9 cellular contexts compared by ENCODE assay signal in genomic region chr17:69523252-69523861, GRCh38.
DNase-seq lines count a peak whose midpoint lies in the region; ATAC-seq and TF ChIP-seq lines count a peak whose summit lies in the region.
"Had no signal": no experiment of that assay in that cellular context is flagged by ENCODE, and none has a peak within 500 bp of the region (broad histone marks: within the 10 kb centered on the region; RNA-seq: fewer than 3 reads in every experiment).

No MANE protein-coding gene starts in this region.

- H3K4me3 ChIP-seq in RWPE2 (ENCODE audit: severe bottlenecking) (no peak overlapping the region), neural progenitor cell (no peak overlapping the region)

- no peaks in the 10 kb centered on the region for H3K9me3 ChIP-seq in RWPE2 (ENCODE audit: severe bottlenecking)
- H3K9me3 ChIP-seq in neural progenitor cell (ENCODE audit: low read depth) = no peaks in the 10 kb centered on the region

- H3K4me1 ChIP-seq in RWPE2 (ENCODE audit: insufficient read depth, poor library complexity, severe bottlenecking) (no peaks in the 10 kb centered on the region), neural progenitor cell (no peaks in the 10 kb centered on the region)

- H3K4me2 ChIP-seq in neural progenitor cell = no peak overlapping the region

- H3K79me2 ChIP-seq in neural progenitor cell (ENCODE audit: low read depth) = no peaks in the 10 kb centered on the region

- H3K4me3 Mint-ChIP-seq in neural progenitor cell = no peak overlapping the region
- H3K4me3 Mint-ChIP-seq: CD4-positive, CD25-positive, alpha-beta regulatory T cell had no signal

- no peak overlapping the region for H2AFZ ChIP-seq in neural progenitor cell (replicated peaks)

- H3K27ac ChIP-seq in RWPE2 (ENCODE audit: poor library complexity, severe bottlenecking) (no peak overlapping the region), neural progenitor cell (no peak overlapping the region)

- TF ChIP-seq CTCF in LNCAP (IDR thresholded peaks at IDR 0.05) (peak; percentile 67), RWPE2 (IDR thresholded peaks at IDR 0.05; ENCODE audit: poor library complexity, severe bottlenecking) (peak; percentile 80), neural progenitor cell (IDR thresholded peaks at IDR 0.05) (peak; percentile 71)

- no peaks in the 10 kb centered on the region for H3K27me3 Mint-ChIP-seq in neural progenitor cell (ENCODE audit: insufficient read depth, low read depth)
- H3K27me3 Mint-ChIP-seq: CD4-positive, CD25-positive, alpha-beta regulatory T cell had no signal

- H3K36me3 ChIP-seq in RWPE2 (ENCODE audit: low read depth) (no peaks in the 10 kb centered on the region), neural progenitor cell (peaks cover 33% of the 10 kb centered on the region)

- DNase-seq in NCI-H524 (lab: John Stamatoyannopoulos, UW) (peak; percentile 57 to 69), NCI-H524 treated with DMSO at 0.1 percent for 48 hours (lab: John Stamatoyannopoulos, UW) (no peak), RWPE2 (ENCODE audit: low spot score) (no peak), fibroblast of peridontal ligament (ENCODE audit: extremely low read depth) (peak; percentile 80), neural progenitor cell (ENCODE audit: low spot score) (peak; percentile 58)

- peaks cover 3% of the 10 kb centered on the region for H4K20me1 ChIP-seq in neural progenitor cell (ENCODE audit: low read depth)

- peaks cover 62% of the 10 kb centered on the region for H3K36me3 Mint-ChIP-seq in neural progenitor cell

- H3K27me3 ChIP-seq in RWPE2 (ENCODE audit: insufficient read depth, poor library complexity, severe bottlenecking) (no peaks in the 10 kb centered on the region), neural progenitor cell (no peaks in the 10 kb centered on the region)

- no peaks in the 10 kb centered on the region for H3F3A ChIP-seq in neural progenitor cell (ENCODE audit: low read depth)

- H3K9me3 Mint-ChIP-seq in neural progenitor cell = no peaks in the 10 kb centered on the region
- H3K9me3 Mint-ChIP-seq: CD4-positive, CD25-positive, alpha-beta regulatory T cell had no signal

- H3K27ac Mint-ChIP-seq in neural progenitor cell = no peak overlapping the region

- H3K4me1 Mint-ChIP-seq in neural progenitor cell = no peaks in the 10 kb centered on the region

- ATAC-seq in GM21723 (IDR thresholded peaks at IDR 0.05; ENCODE audit: unreplicated experiment) = peak; percentile 70
- ATAC-seq in RWPE2 (ENCODE audit: low read depth) = peak; percentile 58; the same call in 1 of the 3 replicates
- ATAC-seq in HG03108 (IDR thresholded peaks at IDR 0.05; ENCODE audit: unreplicated experiment) = no peak

- H3K9ac ChIP-seq in neural progenitor cell = no peak overlapping the region

Comparison
In these comparisons a context has a peak if more than half of its experiments do, and no peak if none do; other contexts are left out.
1. DNase-seq: peak in NCI-H524 (2 of 2), fibroblast of peridontal ligament (single experiment) and neural progenitor cell (single experiment); none in NCI-H524 treated with DMSO at 0.1 percent for 48 hours (single experiment) and RWPE2 (single experiment).
2. Peak in every context shown above with its lines, with median percentiles within 50 percentile points of each other: CTCF ChIP-seq.